ENCODE assay signal across 16 cellular contexts in genomic region chr3:41600616-41601015, GRCh38.
DNase-seq lines count a peak whose midpoint lies in the region; TF ChIP-seq lines count a peak whose summit lies in the region.
"Had no signal": no experiment of that assay in that cellular context is flagged by ENCODE, and none has a peak within 500 bp of the region (broad histone marks: within the 10 kb centered on the region; RNA-seq: fewer than 3 reads in every experiment).

No MANE protein-coding gene starts in this region.

- H3K4me3 ChIP-seq in GM23248 (no peak overlapping the region), fibroblast of mammary gland (ENCODE audit: control insufficient read depth, low read depth, low read length) (no peak overlapping the region), skeletal muscle cell (ENCODE audit: low read depth, low read length) (no peak overlapping the region)
- H3K4me3 ChIP-seq: HAP-1 had no signal

- no peak overlapping the region for H3K4me2 ChIP-seq in GM23248 (ENCODE audit: unreplicated experiment)

- no peak for TF ChIP-seq CTCF in fibroblast of mammary gland (conservative IDR thresholded peaks at IDR 0.05; ENCODE audit: control insufficient read depth, insufficient read depth, low read depth, low read length)

- H3K36me3 ChIP-seq in GM23248 (ENCODE audit: low read depth), result no peaks in the 10 kb centered on the region
- H3K36me3 ChIP-seq: HAP-1 had no signal

- no peaks in the 10 kb centered on the region for H3K9me2 ChIP-seq in GM23248 (ENCODE audit: insufficient read depth)

- H3K27ac ChIP-seq in GM23248, result no peak overlapping the region

- in situ Hi-C loops in GM23248 (cut with MboI), result no loop called here

- no peak overlapping the region for H3K9ac ChIP-seq in GM23248

- no peaks in the 10 kb centered on the region for H3F3A ChIP-seq in GM23248 (ENCODE audit: insufficient read depth)

- H3K4me1 ChIP-seq in GM23248 (ENCODE audit: insufficient read depth), result no peaks in the 10 kb centered on the region
- H3K4me1 ChIP-seq: HAP-1 had no signal

- H3K9me3 ChIP-seq in GM23248 (ENCODE audit: low read depth), result no peaks in the 10 kb centered on the region
- H3K9me3 ChIP-seq: HAP-1 had no signal

- no peaks in the 10 kb centered on the region for H3K79me2 ChIP-seq in GM23248 (ENCODE audit: insufficient read depth)

- DNase-seq in GM23248 (peak; percentile 9), amniotic epithelial cell (ENCODE audit: low read depth) (peak; percentile 71), fibroblast of mammary gland (ENCODE audit: low read depth) (peak; percentile 12), skeletal muscle cell (ENCODE audit: low read depth) (peak; percentile 31), T-helper 9 cell (no peak), EL (no peak)
- no peak for DNase-seq in effector CD4-positive, alpha-beta T cell
- DNase-seq: C1 segment of cervical spinal cord; CD8-positive, alpha-beta memory T cell; Karpas-422; NCI-H1105 treated with DMSO at 0.1 percent for 48 hours; NCI-H1694; NCI-H2081 treated with DMSO at 0.1 percent for 48 hours; OCI-M1; Right ventricle myocardium superior had no signal

- 53 to 60% methylated on average over 2 of the region's 2 CpGs for WGBS in GM23248 (ENCODE audit: low coverage in 1 of 2, low lambda C conversion rate in 2 of 2, missing lambda C conversion rate in 2 of 2), 2 experiments

- no peaks in the 10 kb centered on the region for H4K20me1 ChIP-seq in GM23248 (ENCODE audit: insufficient read depth)

- no peak overlapping the region for H2AFZ ChIP-seq in GM23248

- H3K27me3 ChIP-seq in GM23248 (replicated peaks; ENCODE audit: insufficient read depth), result no peaks in the 10 kb centered on the region

Comparison
In these comparisons a context has a peak if more than half of its experiments do, and no peak if none do; other contexts are left out.
1. DNase-seq: peak in GM23248 (single experiment), amniotic epithelial cell (single experiment), fibroblast of mammary gland (single experiment) and skeletal muscle cell (single experiment); none in T-helper 9 cell (single experiment), effector CD4-positive, alpha-beta T cell (single experiment) and EL (single experiment).